In the genomic region with DNA sequence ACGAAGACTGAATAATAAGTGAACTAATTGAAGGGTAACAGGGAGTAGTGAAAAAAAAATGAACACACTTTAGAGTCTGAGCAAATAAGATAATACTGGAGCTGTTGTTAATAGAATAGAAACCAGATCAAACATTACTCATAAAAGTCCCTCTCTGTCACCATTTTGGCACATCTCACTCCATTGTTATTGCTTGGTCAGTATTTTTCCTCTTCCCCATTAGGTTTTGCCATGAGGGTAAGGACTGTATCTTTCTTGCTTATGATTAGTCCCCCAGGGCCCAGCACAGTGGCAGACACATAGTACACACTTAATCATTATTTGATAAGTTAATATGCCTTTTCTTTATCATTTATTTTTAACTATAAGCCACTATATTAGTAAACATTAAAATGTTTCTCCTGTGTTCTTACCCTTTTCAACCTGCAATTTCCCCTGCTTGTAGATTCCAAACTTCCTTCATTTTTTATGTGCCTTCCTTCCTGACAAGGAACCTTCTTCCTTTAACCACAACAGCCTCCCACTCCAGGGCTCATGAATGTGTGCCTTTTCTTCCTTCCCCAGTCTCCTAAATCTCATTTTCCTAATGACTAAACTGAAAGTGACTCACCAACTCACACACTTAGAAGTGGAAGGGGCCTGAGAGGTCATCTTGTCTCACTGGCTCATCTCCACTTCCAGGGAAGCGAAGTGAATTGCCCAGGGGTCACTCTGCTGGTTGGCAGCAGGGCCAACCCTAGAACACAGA, we compare ENCODE assay signal across 13 cellular contexts.
DNase-seq lines count a peak whose midpoint lies in the region; ATAC-seq and TF ChIP-seq lines count a peak whose summit lies in the region.
"Had no signal": no experiment of that assay in that cellular context is flagged by ENCODE, and none has a peak within 500 bp of the region (broad histone marks: within the 10 kb centered on the region; RNA-seq: fewer than 3 reads in every experiment).

No MANE protein-coding gene starts in this region.

- H3K4me2 ChIP-seq in SK-N-SH (0 out of 2 replicates have a peak overlapping the region, but pooled peaks have one; percentile 30), fibroblast of lung (ENCODE audit: extremely low read depth, insufficient read depth, low read length) (peak overlapping the region; percentile 44)

- H3K27me3 Mint-ChIP-seq in activated T-cell treated with anti-CD3 and anti-CD28 coated beads, Interleukin-2, amount 50 U/mL, for 24 hours: no peaks in the 10 kb centered on the region
- H3K27me3 Mint-ChIP-seq: activated naive CD4-positive, alpha-beta T cell treated with anti-CD3 and anti-CD28 coated beads, Interleukin-2, amount 50 U/mL, for 24 hours; B cell had no signal

- H3K27ac ChIP-seq in SK-N-SH (ENCODE audit: low read depth in 2 of 2, low read length in 1 of 2) (peak overlapping the region; percentile 18 to 62), fibroblast of lung (ENCODE audit: insufficient read depth, low read length) (no peak overlapping the region), stomach (peak overlapping the region in 4 of 5 donors; percentile 17 to 74 (median 59))

- intact Hi-C loops in stomach (cut with DNase I; ENCODE audit: low total_unique reads): no loop called here

- no peaks in the 10 kb centered on the region for H3K79me2 ChIP-seq in SK-N-SH (ENCODE audit: insufficient read depth)
- H3K79me2 ChIP-seq in fibroblast of lung (ENCODE audit: control insufficient read depth, insufficient read depth, low read length): no peaks in the 10 kb centered on the region

- no peak for TF ChIP-seq POLR2A in stomach (IDR thresholded peaks at IDR 0.05)

- H4K20me1 ChIP-seq in SK-N-SH (ENCODE audit: insufficient read depth) (no peaks in the 10 kb centered on the region), fibroblast of lung (ENCODE audit: control insufficient read depth, extremely low read depth, insufficient read depth, low read length) (no peaks in the 10 kb centered on the region)

- ATAC-seq in GM18907 (IDR thresholded peaks at IDR 0.05; ENCODE audit: unreplicated experiment): no peak

- no peak overlapping the region; the same call in 1 of the 2 replicates for H3K9ac ChIP-seq in SK-N-SH
- no peak overlapping the region for H3K9ac ChIP-seq in fibroblast of lung (ENCODE audit: insufficient read depth, low read length)

- TF ChIP-seq CTCF in SK-N-SH (IDR thresholded peaks at IDR 0.05) (no peak), fibroblast of lung (conservative IDR thresholded peaks at IDR 0.05 in 1 of 2, IDR thresholded peaks at IDR 0.05 in 1 of 2; ENCODE audit: low read depth in 1 of 2, low read length in 2 of 2) (no peak), stomach (IDR thresholded peaks at IDR 0.05) (no peak)

- POLR2A ChIA-PET in SK-N-SH (lab: Yijun Ruan, JAX): no interaction called here

- H3K27me3 ChIP-seq in SK-N-SH (ENCODE audit: insufficient read depth): no peaks in the 10 kb centered on the region
- no peaks in the 10 kb centered on the region for H3K27me3 ChIP-seq in fibroblast of lung (ENCODE audit: control insufficient read depth, insufficient read depth, low read length)
- H3K27me3 ChIP-seq in stomach: no peaks in the 10 kb centered on the region
- H3K27me3 ChIP-seq: uterus had no signal

- CTCF ChIA-PET in SK-N-SH (lab: Yijun Ruan, JAX): interaction anchor here (1.6 kb wide), 1 partner anchor 17 kb away, joined by 3 read pairs; no protein-coding TSS in a partner anchor

- no peaks in the 10 kb centered on the region for H3K9me2 ChIP-seq in SK-N-SH

- H3K9me3 Mint-ChIP-seq in activated T-cell treated with anti-CD3 and anti-CD28 coated beads, Interleukin-2, amount 50 U/mL, for 24 hours: no peaks in the 10 kb centered on the region
- H3K9me3 Mint-ChIP-seq: activated naive CD4-positive, alpha-beta T cell treated with anti-CD3 and anti-CD28 coated beads, Interleukin-2, amount 50 U/mL, for 24 hours; T-helper 1 cell treated with Interleukin-12 subunit alpha and Interleukin-12 subunit beta and Interleukin-4 antibody, amounts not matched to agents 30 μg/mL and 1 μg/mL, for 36 hours had no signal

- H3K36me3 Mint-ChIP-seq in activated T-cell treated with anti-CD3 and anti-CD28 coated beads, Interleukin-2, amount 50 U/mL, for 24 hours (ENCODE audit: low read depth): peaks cover 35% of the 10 kb centered on the region

- H3K4me1 ChIP-seq in SK-N-SH (ENCODE audit: control insufficient read depth in 1 of 2, insufficient read depth in 2 of 2, low read depth in 1 of 2, low read length in 1 of 2) (peaks cover 3 to 10% of the 10 kb centered on the region in 2 experiments; a peak in 2 of 4 replicates), fibroblast of lung (ENCODE audit: control insufficient read depth, extremely low read depth, insufficient read depth, low read length) (peaks cover 7% of the 10 kb centered on the region), stomach (peaks cover 0 to 6% (median 3%) of the 10 kb centered on the region in 4 donors)
- H3K4me1 ChIP-seq: uterus had no signal

- 52% methylated on average over 2 of the region's 2 CpGs for WGBS in SK-N-SH (ENCODE audit: low lambda C conversion rate)
- WGBS in stomach, 5 donors: 44 to 66% (median 58%) methylated on average over 2 of the region's 2 CpGs

- peak overlapping the region; percentile 31 for H3K27ac Mint-ChIP-seq in activated T-cell treated with anti-CD3 and anti-CD28 coated beads, Interleukin-2, amount 50 U/mL, for 24 hours
- H3K27ac Mint-ChIP-seq: activated naive CD4-positive, alpha-beta T cell treated with anti-CD3 and anti-CD28 coated beads, Interleukin-2, amount 50 U/mL, for 24 hours; B cell; T-helper 1 cell treated with Interleukin-12 subunit alpha and Interleukin-12 subunit beta and Interleukin-4 antibody, amounts not matched to agents 30 μg/mL and 1 μg/mL, for 36 hours had no signal

- TF ChIP-seq RAD21 in SK-N-SH (IDR thresholded peaks at IDR 0.05; ENCODE audit: low read length): no peak

- H3K4me3 ChIP-seq in SK-N-SH (ENCODE audit: low read depth in 2 of 2, low read length in 1 of 2) (no peak overlapping the region), fibroblast of lung (replicated peaks in 1 of 4; ENCODE audit: control extremely low read depth in 1 of 4, insufficient read depth in 1 of 4, low read depth in 3 of 4, low read length in 4 of 4) (no peak overlapping the region), stomach (no peak overlapping the region)
- H3K4me3 ChIP-seq: uterus had no signal

- H3K4me3 Mint-ChIP-seq in activated T-cell treated with anti-CD3 and anti-CD28 coated beads, Interleukin-2, amount 50 U/mL, for 24 hours: no peak overlapping the region
- H3K4me3 Mint-ChIP-seq: activated naive CD4-positive, alpha-beta T cell treated with anti-CD3 and anti-CD28 coated beads, Interleukin-2, amount 50 U/mL, for 24 hours; B cell; T-helper 1 cell treated with Interleukin-12 subunit alpha and Interleukin-12 subunit beta and Interleukin-4 antibody, amounts not matched to agents 30 μg/mL and 1 μg/mL, for 36 hours had no signal

- H3K9me3 ChIP-seq in SK-N-SH: no peaks in the 10 kb centered on the region
- H3K9me3 ChIP-seq in fibroblast of lung (ENCODE audit: control insufficient read depth, insufficient read depth, low read depth, low read length): no peaks in the 10 kb centered on the region
- no peaks in the 10 kb centered on the region for H3K9me3 ChIP-seq in stomach
- H3K9me3 ChIP-seq: uterus had no signal

- no peak for DNase-seq in activated T-cell treated with anti-CD3 and anti-CD28 coated beads, Interleukin-2, amount 50 U/mL, for 24 hours
- DNase-seq in activated T-cell treated with anti-CD3 and anti-CD28 coated beads, Interleukin-2, amount 50 U/mL, for 1 hour: no peak
- DNase-seq in SK-N-SH (peak; percentile 11), fibroblast of lung (ENCODE audit: low read depth in 2 of 2) (peak; percentile 52 to 85), stomach (no peak), GDM1 (lab: John Stamatoyannopoulos, UW) (no peak), NCI-H1092 treated with DMSO at 0.1 percent for 48 hours (lab: John Stamatoyannopoulos, UW) (no peak)
- DNase-seq: NCI-H1105 treated with DMSO at 0.1 percent for 48 hours, uterus had no signal

- H3K36me3 ChIP-seq in SK-N-SH (replicated peaks in 1 of 2; ENCODE audit: control insufficient read depth in 1 of 2, insufficient read depth in 2 of 2, low read length in 1 of 2) (no peaks in the 10 kb centered on the region), fibroblast of lung (ENCODE audit: control insufficient read depth, insufficient read depth, low read length) (no peaks in the 10 kb centered on the region), stomach (peaks cover 0 to under 1% (median 0%) of the 10 kb centered on the region in 4 donors)
- H3K36me3 ChIP-seq: uterus had no signal

- peaks cover 12% of the 10 kb centered on the region for H3F3A ChIP-seq in SK-N-SH (replicated peaks; ENCODE audit: insufficient read depth)

- H2AFZ ChIP-seq in SK-N-SH (ENCODE audit: low read depth) (0 out of 2 replicates have a peak overlapping the region, but pooled peaks have one; percentile 20), fibroblast of lung (ENCODE audit: low read length) (no peak overlapping the region)

- H3K4me1 Mint-ChIP-seq in activated T-cell treated with anti-CD3 and anti-CD28 coated beads, Interleukin-2, amount 50 U/mL, for 24 hours (ENCODE audit: low read depth): peaks cover 9% of the 10 kb centered on the region
- H3K4me1 Mint-ChIP-seq: activated naive CD4-positive, alpha-beta T cell treated with anti-CD3 and anti-CD28 coated beads, Interleukin-2, amount 50 U/mL, for 24 hours; B cell had no signal

- TF ChIP-seq EP300 in SK-N-SH (IDR thresholded peaks at IDR 0.05; ENCODE audit: borderline replicate concordance in 1 of 2, low read depth in 1 of 2, low read length in 1 of 2) (peak in 1 of 2 experiments; percentile 49; a peak in 1 of 4 replicates), stomach (IDR thresholded peaks at IDR 0.05) (no peak)

TF ChIP-seq in SK-N-SH, 30 proteins besides CTCF, POLR2A, EP300 and RAD21 (continues in another document):
- TF ChIP-seq TCF12 (IDR thresholded peaks at IDR 0.05) (peak; percentile 41; the same call in 1 of the 2 replicates), NRF1 (IDR thresholded peaks at IDR 0.05; ENCODE audit: low read depth, low read length) (no peak), FOSL2 (IDR thresholded peaks at IDR 0.05; ENCODE audit: borderline replicate concordance, low read depth) (peak; percentile 81), SMC3 (IDR thresholded peaks at IDR 0.05; ENCODE audit: low read depth, low read length) (no peak), RXRA (IDR thresholded peaks at IDR 0.05; ENCODE audit: borderline replicate concordance, low read depth) (peak; percentile 61; the same call in 1 of the 2 replicates), RFX5 (IDR thresholded peaks at IDR 0.05; ENCODE audit: low read length) (no peak)
- TF ChIP-seq, protein P1, sequence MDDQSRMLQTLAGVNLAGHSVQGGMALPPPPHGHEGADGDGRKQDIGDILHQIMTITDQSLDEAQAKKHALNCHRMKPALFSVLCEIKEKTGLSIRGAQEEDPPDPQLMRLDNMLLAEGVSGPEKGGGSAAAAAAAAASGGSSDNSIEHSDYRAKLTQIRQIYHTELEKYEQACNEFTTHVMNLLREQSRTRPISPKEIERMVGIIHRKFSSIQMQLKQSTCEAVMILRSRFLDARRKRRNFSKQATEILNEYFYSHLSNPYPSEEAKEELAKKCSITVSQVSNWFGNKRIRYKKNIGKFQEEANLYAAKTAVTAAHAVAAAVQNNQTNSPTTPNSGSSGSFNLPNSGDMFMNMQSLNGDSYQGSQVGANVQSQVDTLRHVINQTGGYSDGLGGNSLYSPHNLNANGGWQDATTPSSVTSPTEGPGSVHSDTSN (IDR thresholded peaks at IDR 0.05): peak; percentile 55

Comparison
In these comparisons a context has a peak if more than half of its experiments do, and no peak if none do; other contexts are left out.
1. DNase-seq: peak in SK-N-SH (single experiment) and fibroblast of lung (2 of 2); none in activated T-cell treated with anti-CD3 and anti-CD28 coated beads, Interleukin-2, amount 50 U/mL, for 24 hours (single experiment), activated T-cell treated with anti-CD3 and anti-CD28 coated beads, Interleukin-2, amount 50 U/mL, for 1 hour (single experiment), stomach (single experiment), GDM1 (single experiment) and NCI-H1092 treated with DMSO at 0.1 percent for 48 hours (single experiment).